11 cellular contexts compared by ENCODE assay signal in the genomic region with DNA sequence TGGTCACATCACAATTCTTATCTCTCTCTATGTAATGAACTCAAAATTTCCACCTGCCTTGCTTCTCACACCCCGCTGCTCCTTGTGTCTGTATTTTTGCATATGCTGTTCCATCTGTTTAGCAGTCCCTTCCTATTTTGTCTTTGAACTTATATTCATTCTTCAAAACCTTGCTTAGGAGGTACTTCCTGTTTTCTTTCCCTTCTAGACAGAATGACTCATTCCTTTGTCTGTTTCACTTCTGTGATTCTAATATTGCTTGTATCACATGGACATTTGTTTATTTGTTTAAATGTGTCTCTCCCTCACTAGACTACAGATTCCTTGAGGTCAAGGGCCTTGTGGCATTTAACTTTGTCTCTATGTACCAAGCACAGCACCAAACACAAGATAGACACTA.
DNase-seq lines count a peak whose midpoint lies in the region; ATAC-seq and TF ChIP-seq lines count a peak whose summit lies in the region.
"Had no signal": no experiment of that assay in that cellular context is flagged by ENCODE, and none has a peak within 500 bp of the region (broad histone marks: within the 10 kb centered on the region; RNA-seq: fewer than 3 reads in every experiment).

No MANE protein-coding gene starts in this region.

- H2AFZ ChIP-seq in Karpas-422 (ENCODE audit: low read length) (no peak overlapping the region), fibroblast of lung (ENCODE audit: low read length) (no peak overlapping the region)
- H2AFZ ChIP-seq: neural progenitor cell had no signal

- peak; percentile 44 for DNase-seq in Karpas-422
- peak; percentile 5 to 39 for DNase-seq in fibroblast of lung (ENCODE audit: low read depth in 2 of 2)
- DNase-seq in COLO668 (lab: John Stamatoyannopoulos, UW; ENCODE audit: unreplicated experiment): no peak
- DNase-seq in cerebellar cortex (ENCODE audit: low spot score): no peak
- DNase-seq in activated T-cell treated with anti-CD3 and anti-CD28 coated beads, Interleukin-2, amount 50 U/mL, for 4 hours: no peak
- DNase-seq: cerebellar nuclear complex, DMS79 had no signal

- H3K27ac ChIP-seq in Karpas-422 (ENCODE audit: low read length) (no peak overlapping the region), fibroblast of lung (ENCODE audit: insufficient read depth, low read length) (no peak overlapping the region)
- H3K27ac ChIP-seq: neural progenitor cell had no signal

- H3K4me2 ChIP-seq in Karpas-422 (ENCODE audit: low read depth, low read length, poor library complexity, severe bottlenecking) (no peak overlapping the region), fibroblast of lung (ENCODE audit: extremely low read depth, insufficient read depth, low read length) (no peak overlapping the region)
- H3K4me2 ChIP-seq: neural progenitor cell had no signal

- no peak for TF ChIP-seq CTCF in fibroblast of lung (conservative IDR thresholded peaks at IDR 0.05 in 1 of 2, IDR thresholded peaks at IDR 0.05 in 1 of 2; ENCODE audit: low read depth in 1 of 2, low read length in 2 of 2)

- H3K4me1 ChIP-seq in Karpas-422 (ENCODE audit: low read length): no peaks in the 10 kb centered on the region
- H3K4me1 ChIP-seq in fibroblast of lung (ENCODE audit: control insufficient read depth, extremely low read depth, insufficient read depth, low read length): no peaks in the 10 kb centered on the region
- H3K4me1 ChIP-seq: neural progenitor cell had no signal

- H4K20me1 ChIP-seq in Karpas-422 (ENCODE audit: insufficient read depth, low read depth, low read length) (no peaks in the 10 kb centered on the region), fibroblast of lung (ENCODE audit: control insufficient read depth, extremely low read depth, insufficient read depth, low read length) (no peaks in the 10 kb centered on the region)

- no peaks in the 10 kb centered on the region for H3K36me3 Mint-ChIP-seq in activated T-cell treated with anti-CD3 and anti-CD28 coated beads, Interleukin-2, amount 50 U/mL, for 4 hours (ENCODE audit: insufficient read depth)
- H3K36me3 Mint-ChIP-seq: neural progenitor cell had no signal

- peaks cover 4% of the 10 kb centered on the region for H3K9me3 Mint-ChIP-seq in activated T-cell treated with anti-CD3 and anti-CD28 coated beads, Interleukin-2, amount 50 U/mL, for 4 hours
- H3K9me3 Mint-ChIP-seq: neural progenitor cell had no signal

- no peaks in the 10 kb centered on the region for H3K4me1 Mint-ChIP-seq in activated T-cell treated with anti-CD3 and anti-CD28 coated beads, Interleukin-2, amount 50 U/mL, for 4 hours (ENCODE audit: low read depth)
- H3K4me1 Mint-ChIP-seq: neural progenitor cell had no signal

- H3K9me3 ChIP-seq in Karpas-422 (ENCODE audit: low read length) (no peaks in the 10 kb centered on the region), fibroblast of lung (ENCODE audit: control insufficient read depth, insufficient read depth, low read depth, low read length) (no peaks in the 10 kb centered on the region)

- no peaks in the 10 kb centered on the region for H3K27me3 ChIP-seq in Karpas-422 (ENCODE audit: low read length)
- H3K27me3 ChIP-seq in fibroblast of lung (ENCODE audit: control insufficient read depth, insufficient read depth, low read length): no peaks in the 10 kb centered on the region
- H3K27me3 ChIP-seq: neural progenitor cell had no signal

- no peaks in the 10 kb centered on the region for H3K36me3 ChIP-seq in Karpas-422 (ENCODE audit: insufficient read depth, low read length)
- H3K36me3 ChIP-seq in fibroblast of lung (ENCODE audit: control insufficient read depth, insufficient read depth, low read length): no peaks in the 10 kb centered on the region
- H3K36me3 ChIP-seq: neural progenitor cell had no signal

- H3K27me3 Mint-ChIP-seq in activated T-cell treated with anti-CD3 and anti-CD28 coated beads, Interleukin-2, amount 50 U/mL, for 4 hours (ENCODE audit: low read depth): no peaks in the 10 kb centered on the region

- H3K79me2 ChIP-seq in Karpas-422 (ENCODE audit: low read length) (no peaks in the 10 kb centered on the region), fibroblast of lung (ENCODE audit: control insufficient read depth, insufficient read depth, low read length) (no peaks in the 10 kb centered on the region)

- H3K9ac ChIP-seq in Karpas-422 (ENCODE audit: low read length) (no peak overlapping the region), fibroblast of lung (ENCODE audit: insufficient read depth, low read length) (no peak overlapping the region)
- H3K9ac ChIP-seq: neural progenitor cell had no signal

- ATAC-seq in GM18519 (IDR thresholded peaks at IDR 0.05; ENCODE audit: low FRiP score, unreplicated experiment) (peak; percentile 95), GM21737 (IDR thresholded peaks at IDR 0.05; ENCODE audit: unreplicated experiment) (peak; percentile 72), HG03439 (IDR thresholded peaks at IDR 0.05; ENCODE audit: unreplicated experiment) (no peak)
- no peak for ATAC-seq in activated T-cell treated with anti-CD3 and anti-CD28 coated beads, Interleukin-2, amount 50 U/mL, for 4 hours

- H3K4me3 ChIP-seq in Karpas-422 (ENCODE audit: low read length): no peak overlapping the region
- no peak overlapping the region for H3K4me3 ChIP-seq in fibroblast of lung (replicated peaks in 1 of 4; ENCODE audit: control extremely low read depth in 1 of 4, insufficient read depth in 1 of 4, low read depth in 3 of 4, low read length in 4 of 4)
- H3K4me3 ChIP-seq: neural progenitor cell had no signal

- no peak overlapping the region for H3K4me3 Mint-ChIP-seq in activated T-cell treated with anti-CD3 and anti-CD28 coated beads, Interleukin-2, amount 50 U/mL, for 4 hours
- H3K4me3 Mint-ChIP-seq: neural progenitor cell had no signal

- H3K9me2 ChIP-seq in Karpas-422 (replicated peaks; ENCODE audit: insufficient read depth, low read length): no peaks in the 10 kb centered on the region

Comparison
In these comparisons a context has a peak if more than half of its experiments do, and no peak if none do; other contexts are left out.
1. ATAC-seq: peak in GM18519 (single experiment) and GM21737 (single experiment); none in HG03439 (single experiment) and activated T-cell treated with anti-CD3 and anti-CD28 coated beads, Interleukin-2, amount 50 U/mL, for 4 hours (0 of 2).
2. DNase-seq: peak in Karpas-422 (single experiment) and fibroblast of lung (2 of 2); none in COLO668 (single experiment), cerebellar cortex (single experiment) and activated T-cell treated with anti-CD3 and anti-CD28 coated beads, Interleukin-2, amount 50 U/mL, for 4 hours (single experiment).